Comparison of ENCODE assay signal across 21 cellular contexts in the genomic region with DNA sequence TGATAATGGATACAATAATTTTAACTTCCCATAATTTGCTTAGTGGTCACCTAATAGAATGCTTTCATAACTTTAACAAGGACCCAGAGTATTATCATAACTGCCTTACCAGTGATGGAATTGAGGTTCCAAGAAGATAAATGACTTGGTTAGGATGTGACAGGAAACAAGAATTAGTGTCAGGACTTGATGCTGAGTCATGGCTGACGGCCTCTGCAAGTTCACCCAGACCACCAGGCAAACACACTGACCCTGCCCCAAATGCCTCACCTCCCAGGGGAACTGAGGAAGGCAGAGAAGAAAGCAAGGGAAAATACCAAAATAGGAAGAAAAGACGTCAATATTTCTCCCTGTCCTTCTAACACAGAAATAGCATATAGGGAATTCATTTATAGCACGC.
"Had no signal": no experiment of that assay in that cellular context is flagged by ENCODE, and none has a peak within 500 bp of the region (broad histone marks: within the 10 kb centered on the region; RNA-seq: fewer than 3 reads in every experiment).

No MANE protein-coding gene starts in this region.

- FAIRE-seq: keratinocyte, TTC549 had no signal

- H3K4me3 Mint-ChIP-seq: activated naive CD8-positive, alpha-beta T cell treated with anti-CD3 and anti-CD28 coated beads, Interleukin-2, amount 10 ng/mL, durations not matched to agents 7 days and 5 days; activated T-cell treated with anti-CD3 and anti-CD28 coated beads, Interleukin-2, amount 50 U/mL, for 4 hours; stimulated activated memory B cell treated with anti-CD40 and anti-IgM and Interleukin-4, amounts not matched to agents 10 μg/mL and 1 μg/mL and 100 μg/mL, for 72 hours; T-helper 1 cell treated with Interleukin-12 subunit alpha and Interleukin-12 subunit beta and Interleukin-4 antibody, amounts not matched to agents 30 μg/mL and 1 μg/mL, for 36 hours had no signal

- H2AFZ ChIP-seq: parathyroid adenoma had no signal

- H3K27ac ChIP-seq: ascending aorta, coronary artery, gastroesophageal sphincter, parathyroid adenoma, spleen had no signal

- H3K27me3 ChIP-seq: ascending aorta, gastroesophageal sphincter, spleen had no signal

- H3K4me1 ChIP-seq: ascending aorta had no signal

- H3K27me3 Mint-ChIP-seq: stimulated activated memory B cell treated with anti-CD40 and anti-IgM and Interleukin-4, amounts not matched to agents 10 μg/mL and 1 μg/mL and 100 μg/mL, for 72 hours had no signal

- H3K9me3 Mint-ChIP-seq: activated naive CD8-positive, alpha-beta T cell treated with anti-CD3 and anti-CD28 coated beads, Interleukin-2, amount 10 ng/mL, durations not matched to agents 7 days and 5 days; activated T-cell treated with anti-CD3 and anti-CD28 coated beads, Interleukin-2, amount 50 U/mL, for 4 hours; stimulated activated memory B cell treated with anti-CD40 and anti-IgM and Interleukin-4, amounts not matched to agents 10 μg/mL and 1 μg/mL and 100 μg/mL, for 72 hours; T-helper 1 cell treated with Interleukin-12 subunit alpha and Interleukin-12 subunit beta and Interleukin-4 antibody, amounts not matched to agents 30 μg/mL and 1 μg/mL, for 36 hours had no signal

- H3K9me3 ChIP-seq: ascending aorta, gastroesophageal sphincter, spleen had no signal

- ATAC-seq: activated T-cell treated with anti-CD3 and anti-CD28 coated beads, Interleukin-2, amount 50 U/mL, for 4 hours; gastroesophageal sphincter; left ventricle myocardium superior; stimulated activated memory B cell treated with anti-CD40 and anti-IgM and Interleukin-4, amounts not matched to agents 10 μg/mL and 1 μg/mL and 100 μg/mL, for 72 hours had no signal

- H3K79me2 ChIP-seq: parathyroid adenoma had no signal

- DNase-seq: activated CD4-positive, alpha-beta T cell treated with anti-CD3 and anti-CD28 coated beads for 1 hour; activated CD4-positive, alpha-beta T cell treated with anti-CD3 and anti-CD28 coated beads, Interleukin-2, amount 50 U/mL, for 48 hours; activated gamma-delta T cell treated with Interleukin-2 at 50 U/mL for 16 hours; activated naive CD8-positive, alpha-beta T cell treated with anti-CD3 and anti-CD28 coated beads, Interleukin-2, amount 10 ng/mL, durations not matched to agents 7 days and 5 days; activated T-cell treated with anti-CD3 and anti-CD28 coated beads, Interleukin-2, amount 50 U/mL, for 4 hours; caudate nucleus; effector CD4-positive, alpha-beta T cell; left ventricle myocardium superior; mesenchymal stem cell; spleen; stimulated activated CD4-positive, alpha-beta T cell treated with anti-CD3 and anti-CD28 coated beads, Interleukin-1b, Interleukin-23, amount 100 ng/mL, for 48 hours; substantia nigra; trophoblast cell had no signal

- H3K4me3 ChIP-seq: ascending aorta, coronary artery, gastroesophageal sphincter, spleen had no signal

- H3K36me3 ChIP-seq: ascending aorta, gastroesophageal sphincter, spleen had no signal

- H3K9ac ChIP-seq: parathyroid adenoma had no signal

- H3K4me1 Mint-ChIP-seq: activated naive CD8-positive, alpha-beta T cell treated with anti-CD3 and anti-CD28 coated beads, Interleukin-2, amount 10 ng/mL, durations not matched to agents 7 days and 5 days; stimulated activated memory B cell treated with anti-CD40 and anti-IgM and Interleukin-4, amounts not matched to agents 10 μg/mL and 1 μg/mL and 100 μg/mL, for 72 hours had no signal

- H3K27ac Mint-ChIP-seq: activated naive CD8-positive, alpha-beta T cell treated with anti-CD3 and anti-CD28 coated beads, Interleukin-2, amount 10 ng/mL, durations not matched to agents 7 days and 5 days; stimulated activated memory B cell treated with anti-CD40 and anti-IgM and Interleukin-4, amounts not matched to agents 10 μg/mL and 1 μg/mL and 100 μg/mL, for 72 hours; T-helper 1 cell treated with Interleukin-12 subunit alpha and Interleukin-12 subunit beta and Interleukin-4 antibody, amounts not matched to agents 30 μg/mL and 1 μg/mL, for 36 hours had no signal

- H3K36me3 Mint-ChIP-seq: activated naive CD8-positive, alpha-beta T cell treated with anti-CD3 and anti-CD28 coated beads, Interleukin-2, amount 10 ng/mL, durations not matched to agents 7 days and 5 days; stimulated activated memory B cell treated with anti-CD40 and anti-IgM and Interleukin-4, amounts not matched to agents 10 μg/mL and 1 μg/mL and 100 μg/mL, for 72 hours had no signal
